ENCODE assay signal across 10 cellular contexts in genomic region chr17:77233635-77234334, GRCh38.
DNase-seq lines count a peak whose midpoint lies in the region; ATAC-seq and TF ChIP-seq lines count a peak whose summit lies in the region.
"Had no signal": no experiment of that assay in that cellular context is flagged by ENCODE, and none has a peak within 500 bp of the region (broad histone marks: within the 10 kb centered on the region; RNA-seq: fewer than 3 reads in every experiment).

No MANE protein-coding gene starts in this region.

- H3K4me2 ChIP-seq in mesenchymal stem cell (ENCODE audit: low read length, poor library complexity, severe bottlenecking): no peak overlapping the region

- peak overlapping the region in 1 of 2 experiments; percentile 78 for H3K4ac ChIP-seq in mesenchymal stem cell (ENCODE audit: low read depth in 1 of 2, low read length in 2 of 2)

- H4K91ac ChIP-seq in mesenchymal stem cell (ENCODE audit: low read length): peak overlapping the region; percentile 62

- ATAC-seq in HG03095 (IDR thresholded peaks at IDR 0.05; ENCODE audit: unreplicated experiment) (peak; percentile 59), GM19035 (IDR thresholded peaks at IDR 0.05; ENCODE audit: unreplicated experiment) (no peak)

- no peak overlapping the region for H3K23ac ChIP-seq in mesenchymal stem cell (ENCODE audit: low read length in 2 of 2)

- H3K79me1 ChIP-seq in mesenchymal stem cell (replicated peaks; ENCODE audit: low read length, poor library complexity, severe bottlenecking): no peaks in the 10 kb centered on the region

- DNase-seq in Calu3 (peak; percentile 76), mesenchymal stem cell (peak; percentile 99), NCI-H1436 (lab: John Stamatoyannopoulos, UW) (no peak), Peyer's patch (no peak), cortex of kidney (lab: John Stamatoyannopoulos, UW) (no peak)
- DNase-seq in activated T-helper 1 cell treated with anti-CD3 and anti-CD28 coated beads, Interleukin-12 subunit alpha, Interleukin-12 subunit beta, Interleukin-2, Interleukin-4 antibody, amounts not matched to agents 30 ng/mL and 10 ng/mL and 1 ng/mL, durations not matched to agents 14 hours and 24 hours and 36 hours (ENCODE audit: low spot score): no peak

- H3K18ac ChIP-seq in mesenchymal stem cell (ENCODE audit: low read depth in 1 of 2, low read length in 2 of 2): peak overlapping the region in 1 of 2 experiments; percentile 88

- peaks cover 13% of the 10 kb centered on the region for H3K9me3 ChIP-seq in mesenchymal stem cell (ENCODE audit: control insufficient read depth, low read length)
- no peaks in the 10 kb centered on the region for H3K9me3 ChIP-seq in Peyer's patch

- CTCF ChIA-PET in Calu3 (lab: Charles Lee): interaction anchor here (0.5 to 1.3 kb wide), 3 partner anchors 21 to 219 kb away, joined by 3 to 5 read pairs (median 4); no protein-coding TSS in a partner anchor

- peak overlapping the region in 1 of 2 experiments; percentile 77 for H3K14ac ChIP-seq in mesenchymal stem cell (ENCODE audit: low read length in 2 of 2)

- no peak overlapping the region for H3K4me3 Mint-ChIP-seq in Calu3 (ENCODE audit: low read depth, unreplicated experiment)
- no peak overlapping the region for H3K4me3 Mint-ChIP-seq in activated T-helper 1 cell treated with anti-CD3 and anti-CD28 coated beads, Interleukin-12 subunit alpha, Interleukin-12 subunit beta, Interleukin-2, Interleukin-4 antibody, amounts not matched to agents 30 ng/mL and 10 ng/mL and 1 ng/mL, durations not matched to agents 14 hours and 24 hours and 36 hours

- H3K4me1 ChIP-seq in mesenchymal stem cell (ENCODE audit: control insufficient read depth, insufficient read depth, low read depth, low read length) (peaks cover 16% of the 10 kb centered on the region), Peyer's patch (peaks cover 0 to 8% (median 0%) of the 10 kb centered on the region in 4 donors)

- intact Hi-C loops in Calu3 (cut with micrococcal nuclease; ENCODE audit: unreplicated experiment): no loop called here
- intact Hi-C loops in activated T-helper 1 cell treated with anti-CD3 and anti-CD28 coated beads, Interleukin-12 subunit alpha, Interleukin-12 subunit beta, Interleukin-2, Interleukin-4 antibody, amounts not matched to agents 30 ng/mL and 10 ng/mL and 1 ng/mL, durations not matched to agents 14 hours and 24 hours and 36 hours (cut with micrococcal nuclease): no loop called here

- H3K27ac ChIP-seq in mesenchymal stem cell (ENCODE audit: low read length, poor library complexity, severe bottlenecking): no peak overlapping the region
- peak overlapping the region in 1 of 4 donors; percentile 30 for H3K27ac ChIP-seq in Peyer's patch

- peak overlapping the region; percentile 73 for H4K8ac ChIP-seq in mesenchymal stem cell (ENCODE audit: low read length)

- no peaks in the 10 kb centered on the region for H3K36me3 Mint-ChIP-seq in Calu3 (ENCODE audit: insufficient read depth, unreplicated experiment)
- H3K36me3 Mint-ChIP-seq in activated T-helper 1 cell treated with anti-CD3 and anti-CD28 coated beads, Interleukin-12 subunit alpha, Interleukin-12 subunit beta, Interleukin-2, Interleukin-4 antibody, amounts not matched to agents 30 ng/mL and 10 ng/mL and 1 ng/mL, durations not matched to agents 14 hours and 24 hours and 36 hours (ENCODE audit: low read depth): no peaks in the 10 kb centered on the region
- H3K36me3 Mint-ChIP-seq: activated naive CD4-positive, alpha-beta T cell treated with anti-CD3 and anti-CD28 coated beads, Interleukin-2, amount 50 U/mL, for 24 hours had no signal

- TF ChIP-seq CTCF in Calu3 (IDR thresholded peaks at IDR 0.05; ENCODE audit: unreplicated experiment) (no peak), Peyer's patch (IDR thresholded peaks at IDR 0.05) (no peak)

- BruUV-seq in Calu3 (replicated peaks; lab: Mats Ljungman, UMichigan): no TSS peak

- H3K36me3 ChIP-seq in mesenchymal stem cell (ENCODE audit: control insufficient read depth in 1 of 2, insufficient read depth in 2 of 2, low read depth in 1 of 2, low read length in 2 of 2) (peaks cover 0 to 13% of the 10 kb centered on the region in 2 experiments), Peyer's patch (no peaks in the 10 kb centered on the region)

- H2AK5ac ChIP-seq in mesenchymal stem cell (ENCODE audit: low read length, severe bottlenecking): no peak overlapping the region

- 38% methylated on average over 20 of the region's 21 CpGs for WGBS in mesenchymal stem cell

- no peaks in the 10 kb centered on the region for H3K27me3 ChIP-seq in mesenchymal stem cell (ENCODE audit: control insufficient read depth in 1 of 2, insufficient read depth in 1 of 2, low read length in 2 of 2)
- H3K27me3 ChIP-seq in Peyer's patch: no peaks in the 10 kb centered on the region

- peaks cover 14% of the 10 kb centered on the region for H3K4me1 Mint-ChIP-seq in Calu3 (ENCODE audit: low read depth, unreplicated experiment)
- H3K4me1 Mint-ChIP-seq in activated T-helper 1 cell treated with anti-CD3 and anti-CD28 coated beads, Interleukin-12 subunit alpha, Interleukin-12 subunit beta, Interleukin-2, Interleukin-4 antibody, amounts not matched to agents 30 ng/mL and 10 ng/mL and 1 ng/mL, durations not matched to agents 14 hours and 24 hours and 36 hours (ENCODE audit: low read depth): peaks cover 11% of the 10 kb centered on the region

- no peak overlapping the region for H2BK15ac ChIP-seq in mesenchymal stem cell (ENCODE audit: low read depth, poor library complexity, severe bottlenecking)

- no peak overlapping the region for H2AFZ ChIP-seq in mesenchymal stem cell (ENCODE audit: low read depth, low read length)

- TF ChIP-seq POLR2A in Peyer's patch (IDR thresholded peaks at IDR 0.05): no peak

- no peak overlapping the region for H2BK5ac ChIP-seq in mesenchymal stem cell (ENCODE audit: low read depth, low read length, poor library complexity, severe bottlenecking)

- no peak overlapping the region for H3K4me3 ChIP-seq in mesenchymal stem cell (ENCODE audit: insufficient read depth in 1 of 2, low read depth in 1 of 2, low read length in 2 of 2)
- H3K4me3 ChIP-seq in Peyer's patch: no peak overlapping the region
- H3K4me3 ChIP-seq: skin epidermis had no signal

- peak overlapping the region; percentile 33 for H3K27ac Mint-ChIP-seq in Calu3 (ENCODE audit: unreplicated experiment)
- H3K27ac Mint-ChIP-seq in activated T-helper 1 cell treated with anti-CD3 and anti-CD28 coated beads, Interleukin-12 subunit alpha, Interleukin-12 subunit beta, Interleukin-2, Interleukin-4 antibody, amounts not matched to agents 30 ng/mL and 10 ng/mL and 1 ng/mL, durations not matched to agents 14 hours and 24 hours and 36 hours: peak overlapping the region; percentile 13
- H3K27ac Mint-ChIP-seq: activated naive CD4-positive, alpha-beta T cell treated with anti-CD3 and anti-CD28 coated beads, Interleukin-2, amount 50 U/mL, for 24 hours had no signal

- H3K9me3 Mint-ChIP-seq in Calu3 (ENCODE audit: low read depth, unreplicated experiment): no peaks in the 10 kb centered on the region
- H3K9me3 Mint-ChIP-seq in activated T-helper 1 cell treated with anti-CD3 and anti-CD28 coated beads, Interleukin-12 subunit alpha, Interleukin-12 subunit beta, Interleukin-2, Interleukin-4 antibody, amounts not matched to agents 30 ng/mL and 10 ng/mL and 1 ng/mL, durations not matched to agents 14 hours and 24 hours and 36 hours: no peaks in the 10 kb centered on the region
- H3K9me3 Mint-ChIP-seq: activated naive CD4-positive, alpha-beta T cell treated with anti-CD3 and anti-CD28 coated beads, Interleukin-2, amount 50 U/mL, for 24 hours had no signal

- H2BK120ac ChIP-seq in mesenchymal stem cell (ENCODE audit: low read depth, low read length): no peak overlapping the region

- H3K27me3 Mint-ChIP-seq in Calu3 (ENCODE audit: unreplicated experiment): no peaks in the 10 kb centered on the region
- H3K27me3 Mint-ChIP-seq in activated T-helper 1 cell treated with anti-CD3 and anti-CD28 coated beads, Interleukin-12 subunit alpha, Interleukin-12 subunit beta, Interleukin-2, Interleukin-4 antibody, amounts not matched to agents 30 ng/mL and 10 ng/mL and 1 ng/mL, durations not matched to agents 14 hours and 24 hours and 36 hours (ENCODE audit: insufficient read depth): no peaks in the 10 kb centered on the region
- H3K27me3 Mint-ChIP-seq: activated naive CD4-positive, alpha-beta T cell treated with anti-CD3 and anti-CD28 coated beads, Interleukin-2, amount 50 U/mL, for 24 hours had no signal

- peak overlapping the region; percentile 12 to 99 for H2BK12ac ChIP-seq in mesenchymal stem cell (ENCODE audit: low read length in 2 of 2)

- peak overlapping the region; percentile 28 for H3K9ac ChIP-seq in mesenchymal stem cell (ENCODE audit: low read length)

Comparison
In these comparisons a context has a peak if more than half of its experiments do, and no peak if none do; other contexts are left out.
1. DNase-seq: peak in Calu3 (single experiment) and mesenchymal stem cell (single experiment); none in activated T-helper 1 cell treated with anti-CD3 and anti-CD28 coated beads, Interleukin-12 subunit alpha, Interleukin-12 subunit beta, Interleukin-2, Interleukin-4 antibody, amounts not matched to agents 30 ng/mL and 10 ng/mL and 1 ng/mL, durations not matched to agents 14 hours and 24 hours and 36 hours (single experiment), NCI-H1436 (single experiment), Peyer's patch (0 of 3) and cortex of kidney (single experiment).